30 cellular contexts compared by ENCODE assay signal in genomic region chr6:53624491-53624890, GRCh38. TPM values are rescaled to one million over a fixed set of nuclear protein-coding genes. Genes with fewer than 3 reads are reported as not detected.
DNase-seq lines count a peak whose midpoint lies in the region; ATAC-seq and TF ChIP-seq lines count a peak whose summit lies in the region.
"Had no signal": no experiment of that assay in that cellular context is flagged by ENCODE, and none has a peak within 500 bp of the region (broad histone marks: within the 10 kb centered on the region; RNA-seq: fewer than 3 reads in every experiment).

No MANE protein-coding gene starts in this region.

- 0 out of 2 replicates have a peak, but pooled peaks cover 2% of the 10 kb centered on the region for H3K4me1 ChIP-seq in HEK293 (ENCODE audit: control insufficient read depth, insufficient read depth, low read length)

- H3F3A ChIP-seq in neural cell (ENCODE audit: insufficient read depth, low read length, poor library complexity, severe bottlenecking): no peaks in the 10 kb centered on the region

- H3K27me3 Mint-ChIP-seq in type B pancreatic cell: no peaks in the 10 kb centered on the region

- TF ChIP-seq CTCF in HEK293 (tag by site-specific recombination; IDR thresholded peaks at IDR 0.05) (no peak), neural cell (IDR thresholded peaks at IDR 0.05; ENCODE audit: poor library complexity, severe bottlenecking) (no peak), type B pancreatic cell (conservative IDR thresholded peaks at IDR 0.05) (no peak), dorsolateral prefrontal cortex (IDR thresholded peaks at IDR 0.05 in 54 of 56, conservative IDR thresholded peaks at IDR 0.05 in 2 of 56; ENCODE audit: low read depth in 1 of 56, partially characterized antibody in 56 of 56) (no peak)

- POLR2A ChIA-PET in HEK293 (lab: Yijun Ruan, JAX): no interaction called here

- H3K9me2 ChIP-seq in neural cell (ENCODE audit: insufficient read depth, low read length): no peaks in the 10 kb centered on the region

- H3K27me3 ChIP-seq in neural cell (ENCODE audit: insufficient read depth, low read depth, low read length) (no peaks in the 10 kb centered on the region), dorsolateral prefrontal cortex (no peaks in the 10 kb centered on the region)
- H3K27me3 ChIP-seq: vagina had no signal

- intact Hi-C loops in dorsolateral prefrontal cortex (cut with DNase I): no loop called here

- no peak overlapping the region for H3K4me2 ChIP-seq in neural cell (ENCODE audit: low read length)

- no peak overlapping the region for H3K4me3 Mint-ChIP-seq in type B pancreatic cell
- H3K4me3 Mint-ChIP-seq: activated CD4-positive, alpha-beta T cell treated with anti-CD3 and anti-CD28 coated beads, Interleukin-2, amount 10 ng/mL, durations not matched to agents 24 days and 14 days; HFFc6; IgD-negative memory B cell; T-helper 2 cell treated with Interferon-gamma antibody and Interleukin-4, amounts not matched to agents 5 μg/mL and 100 μg/mL, for 36 hours had no signal

- no peak overlapping the region for H3K27ac Mint-ChIP-seq in type B pancreatic cell
- H3K27ac Mint-ChIP-seq: activated CD4-positive, alpha-beta T cell treated with anti-CD3 and anti-CD28 coated beads, Interleukin-2, amount 10 ng/mL, durations not matched to agents 24 days and 14 days; HFFc6; IgD-negative memory B cell; T-helper 2 cell treated with Interferon-gamma antibody and Interleukin-4, amounts not matched to agents 5 μg/mL and 100 μg/mL, for 36 hours had no signal

- CTCF ChIA-PET in HEK293 (lab: Yijun Ruan, JAX): interaction anchor here (0.9 kb wide), 1 partner anchor 131 kb away, joined by 5 read pairs; no protein-coding TSS in a partner anchor

- H3K79me2 ChIP-seq in neural cell (replicated peaks; ENCODE audit: insufficient read depth, low read length): no peaks in the 10 kb centered on the region

- H3K36me3 ChIP-seq in HEK293 (ENCODE audit: control insufficient read depth in 2 of 2, insufficient read depth in 1 of 2, low read length in 2 of 2): no peaks in the 10 kb centered on the region
- no peaks in the 10 kb centered on the region for H3K36me3 ChIP-seq in neural cell (ENCODE audit: insufficient read depth, low read length)
- H3K36me3 ChIP-seq: vagina had no signal

- no peak overlapping the region for H3K9ac ChIP-seq in neural cell (ENCODE audit: low read length)

- H3K4me3 ChIP-seq in HEK293 (ENCODE audit: low read depth, low read length) (no peak overlapping the region), neural cell (ENCODE audit: low read length) (no peak overlapping the region), dorsolateral prefrontal cortex (no peak overlapping the region)
- H3K4me3 ChIP-seq: vagina had no signal

- DNase-seq in DMS79 (lab: John Stamatoyannopoulos, UW) (peak; percentile 65), NCI-H2227 treated with DMSO at 0.1 percent for 48 hours (lab: John Stamatoyannopoulos, UW) (peak; percentile 79), type B pancreatic cell (ENCODE audit: extremely low spot score, unreplicated experiment) (no peak), dorsolateral prefrontal cortex (no peak)
- DNase-seq: activated CD4-positive, alpha-beta T cell treated with anti-CD3 and anti-CD28 coated beads, Interleukin-2, amount 10 ng/mL, durations not matched to agents 24 days and 14 days; activated naive CD4-positive, alpha-beta T cell; activated T-cell treated with anti-CD3 and anti-CD28 coated beads, Interleukin-2, amount 50 U/mL, for 48 hours; effector memory CD4-positive, alpha-beta T cell; foreskin fibroblast; HFFc6; left cardiac atrium; mesenchymal stem cell; NCI-H1694; NCI-H510A; occipital lobe; retina; RPMI8226; stimulated activated CD4-positive, alpha-beta T cell treated with anti-CD3 and anti-CD28 coated beads, Interleukin-12 subunit alpha, Interleukin-12 subunit beta, amount 100 ng/mL, for 4 hours; stimulated activated CD4-positive, alpha-beta T cell treated with anti-CD3 and anti-CD28 coated beads, Interleukin-4, amount 100 ng/mL, for 4 hours; stimulated activated naive CD4-positive, alpha-beta T cell had no signal

- H4K20me1 ChIP-seq in neural cell (ENCODE audit: insufficient read depth): no peaks in the 10 kb centered on the region

- no peak for TF ChIP-seq RAD21 in neural cell (conservative IDR thresholded peaks at IDR 0.05)

- no peak overlapping the region for H2AFZ ChIP-seq in neural cell (ENCODE audit: low read depth, low read length)

- no peaks in the 10 kb centered on the region for H3K9me3 Mint-ChIP-seq in type B pancreatic cell
- H3K9me3 Mint-ChIP-seq: activated CD4-positive, alpha-beta T cell treated with anti-CD3 and anti-CD28 coated beads, Interleukin-2, amount 10 ng/mL, durations not matched to agents 24 days and 14 days; HFFc6; IgD-negative memory B cell; T-helper 2 cell treated with Interferon-gamma antibody and Interleukin-4, amounts not matched to agents 5 μg/mL and 100 μg/mL, for 36 hours had no signal

- no peak for TF ChIP-seq EP300 in neural cell (conservative IDR thresholded peaks at IDR 0.05; ENCODE audit: poor library complexity, severe bottlenecking)

- H3K27ac ChIP-seq in HEK293 (ENCODE audit: extremely low read depth, low read depth, low read length) (no peak overlapping the region), neural cell (ENCODE audit: low read length) (no peak overlapping the region), dorsolateral prefrontal cortex (no peak overlapping the region)
- H3K27ac ChIP-seq: C4-2B, vagina, VCaP had no signal

- ATAC-seq in GM21515 (IDR thresholded peaks at IDR 0.05; ENCODE audit: unreplicated experiment): no peak
- ATAC-seq: left cardiac atrium, SK-N-SH treated with all-trans-retinoic acid at 6 μM for 48 hours had no signal

- H3K36me3 Mint-ChIP-seq in type B pancreatic cell: no peaks in the 10 kb centered on the region
- H3K36me3 Mint-ChIP-seq: IgD-negative memory B cell had no signal

- peaks cover 17% of the 10 kb centered on the region for H3K4me1 Mint-ChIP-seq in type B pancreatic cell (ENCODE audit: unreplicated experiment)
- H3K4me1 Mint-ChIP-seq: activated CD4-positive, alpha-beta T cell treated with anti-CD3 and anti-CD28 coated beads, Interleukin-2, amount 10 ng/mL, durations not matched to agents 24 days and 14 days had no signal

- H3K9me3 ChIP-seq in HEK293 (ENCODE audit: control insufficient read depth, insufficient read depth, low read depth, low read length) (no peaks in the 10 kb centered on the region), neural cell (ENCODE audit: low read length) (no peaks in the 10 kb centered on the region)
- H3K9me3 ChIP-seq: vagina had no signal

TF ChIP-seq in HEK293, 187 proteins besides CTCF, POLR2A, EP300 and RAD21 (continues in another document):
- TF ChIP-seq ZNF510 (tag by site-specific recombination; IDR thresholded peaks at IDR 0.05; ENCODE audit: insufficient replicate concordance) (no peak), WT1 (tag by site-specific recombination; IDR thresholded peaks at IDR 0.05) (peak; percentile 75), ZFHX2 (tag by site-specific recombination; conservative IDR thresholded peaks at IDR 0.05) (peak; percentile 80), SP7 (tag by site-specific recombination; IDR thresholded peaks at IDR 0.05) (peak; percentile 98), KLF10 (tag by site-specific recombination; IDR thresholded peaks at IDR 0.05) (no peak), ZIC2 (tag by site-specific recombination; IDR thresholded peaks at IDR 0.05) (peak; percentile 36; the same call in 1 of the 2 replicates), OSR2 (tag by site-specific recombination; IDR thresholded peaks at IDR 0.05) (peak; percentile 90), PRDM6 (tag by site-specific recombination; IDR thresholded peaks at IDR 0.05) (peak; percentile 38; the same call in 1 of the 2 replicates)

TF ChIP-seq in neural cell, 6 proteins besides CTCF, POLR2A, EP300 and RAD21:
- peak; percentile 26 for TF ChIP-seq POLR2AphosphoS5 (IDR thresholded peaks at IDR 0.05)
- TF ChIP-seq SMC3 (conservative IDR thresholded peaks at IDR 0.05; ENCODE audit: poor library complexity): no peak
TF ChIP-seq in neural cell: peak in this region for 1.

RNA-seq across cellular contexts. Expression of gene KLHL31, which starts 41.1 kb away (rescaled TPM):
- polyA plus RNA-seq in neural cell: 0.30 and 0.70 TPM in 2 replicates
- 0.12 and 0.49 TPM in 2 replicates for polyA minus RNA-seq in neural cell
- total RNA-seq in type B pancreatic cell (ENCODE audit: low replicate concordance): 1.3 and 2.8 TPM in 2 replicates
- 1 to 10 TPM in 1 of 120 experiments, under 1 TPM in 115, not detected in 4; 0.08 to 1.1 (median 0.33) TPM for total RNA-seq in dorsolateral prefrontal cortex
- total RNA-seq: G401, HFFc6 had no signal

Comparison
In these comparisons a context has a peak if more than half of its experiments do, and no peak if none do; other contexts are left out.
1. DNase-seq: peak in DMS79 (single experiment) and NCI-H2227 treated with DMSO at 0.1 percent for 48 hours (single experiment); none in type B pancreatic cell (single experiment) and dorsolateral prefrontal cortex (0 of 10).